In the genomic region with DNA sequence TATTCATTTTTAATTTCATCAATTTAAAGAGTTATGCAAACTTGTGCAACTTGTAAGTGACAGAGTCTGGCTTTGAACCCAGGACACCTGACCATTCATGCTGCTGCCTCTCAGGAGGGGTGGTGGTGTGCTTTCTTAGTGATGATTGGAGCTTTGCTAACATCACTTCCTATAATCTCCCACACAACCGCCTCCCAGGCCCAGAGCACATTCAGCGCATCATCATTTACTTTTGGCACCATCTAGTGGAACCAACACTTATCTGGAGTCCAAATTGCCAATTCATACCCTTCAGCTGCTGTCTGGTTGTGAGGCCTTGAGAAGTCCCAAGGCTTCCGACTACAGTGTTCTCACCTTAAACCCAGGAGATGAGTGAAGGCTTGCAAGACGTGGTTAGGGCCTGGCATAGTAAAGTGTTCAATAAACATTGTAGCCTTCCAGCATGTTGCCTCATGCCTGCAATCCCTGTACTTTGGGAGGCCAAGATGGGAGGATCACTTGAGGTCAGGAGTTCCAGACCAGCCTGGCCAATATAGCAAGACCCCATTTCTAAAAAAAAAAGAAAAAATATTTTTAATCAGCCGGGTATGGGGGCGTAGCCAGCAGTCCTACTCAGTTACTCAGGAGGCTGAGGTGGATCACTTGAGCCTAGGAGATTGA, we compare ENCODE assay signal across 1 cellular context.
A peak's percentile ranks its signal among the peaks of the same experiment; 100 is the strongest.
TF ChIP-seq lines count a peak whose summit lies in the region.

No MANE protein-coding gene starts in this region.

TF ChIP-seq in K562, 482 proteins besides CTCF, POLR2A, EP300 and RAD21 (continues in another document):
- TF ChIP-seq, protein P1, sequence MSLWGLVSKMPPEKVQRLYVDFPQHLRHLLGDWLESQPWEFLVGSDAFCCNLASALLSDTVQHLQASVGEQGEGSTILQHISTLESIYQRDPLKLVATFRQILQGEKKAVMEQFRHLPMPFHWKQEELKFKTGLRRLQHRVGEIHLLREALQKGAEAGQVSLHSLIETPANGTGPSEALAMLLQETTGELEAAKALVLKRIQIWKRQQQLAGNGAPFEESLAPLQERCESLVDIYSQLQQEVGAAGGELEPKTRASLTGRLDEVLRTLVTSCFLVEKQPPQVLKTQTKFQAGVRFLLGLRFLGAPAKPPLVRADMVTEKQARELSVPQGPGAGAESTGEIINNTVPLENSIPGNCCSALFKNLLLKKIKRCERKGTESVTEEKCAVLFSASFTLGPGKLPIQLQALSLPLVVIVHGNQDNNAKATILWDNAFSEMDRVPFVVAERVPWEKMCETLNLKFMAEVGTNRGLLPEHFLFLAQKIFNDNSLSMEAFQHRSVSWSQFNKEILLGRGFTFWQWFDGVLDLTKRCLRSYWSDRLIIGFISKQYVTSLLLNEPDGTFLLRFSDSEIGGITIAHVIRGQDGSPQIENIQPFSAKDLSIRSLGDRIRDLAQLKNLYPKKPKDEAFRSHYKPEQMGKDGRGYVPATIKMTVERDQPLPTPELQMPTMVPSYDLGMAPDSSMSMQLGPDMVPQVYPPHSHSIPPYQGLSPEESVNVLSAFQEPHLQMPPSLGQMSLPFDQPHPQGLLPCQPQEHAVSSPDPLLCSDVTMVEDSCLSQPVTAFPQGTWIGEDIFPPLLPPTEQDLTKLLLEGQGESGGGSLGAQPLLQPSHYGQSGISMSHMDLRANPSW (CRISPR knock-in tag; IDR thresholded peaks at IDR 0.05): no peak
- TF ChIP-seq FOXO4 (CRISPR knock-in tag; IDR thresholded peaks at IDR 0.05): no peak
- no peak for TF ChIP-seq CGGBP1 (CRISPR knock-in tag; IDR thresholded peaks at IDR 0.05)
- TF ChIP-seq, protein P2, sequence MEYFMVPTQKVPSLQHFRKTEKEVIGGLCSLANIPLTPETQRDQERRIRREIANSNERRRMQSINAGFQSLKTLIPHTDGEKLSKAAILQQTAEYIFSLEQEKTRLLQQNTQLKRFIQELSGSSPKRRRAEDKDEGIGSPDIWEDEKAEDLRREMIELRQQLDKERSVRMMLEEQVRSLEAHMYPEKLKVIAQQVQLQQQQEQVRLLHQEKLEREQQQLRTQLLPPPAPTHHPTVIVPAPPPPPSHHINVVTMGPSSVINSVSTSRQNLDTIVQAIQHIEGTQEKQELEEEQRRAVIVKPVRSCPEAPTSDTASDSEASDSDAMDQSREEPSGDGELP (CRISPR knock-in tag; IDR thresholded peaks at IDR 0.05; ENCODE audit: borderline replicate concordance): peak; percentile 16; the same call in 1 of the 2 replicates
- peak; percentile 26 to 34; a peak in 1 of 4 replicates for TF ChIP-seq KDM1A (IDR thresholded peaks at IDR 0.05)
- TF ChIP-seq NFE2 (IDR thresholded peaks at IDR 0.05; ENCODE audit: low read depth): peak; percentile 78
- no peak for TF ChIP-seq NR1H2 (CRISPR knock-in tag; IDR thresholded peaks at IDR 0.05)
- TF ChIP-seq, protein P3, sequence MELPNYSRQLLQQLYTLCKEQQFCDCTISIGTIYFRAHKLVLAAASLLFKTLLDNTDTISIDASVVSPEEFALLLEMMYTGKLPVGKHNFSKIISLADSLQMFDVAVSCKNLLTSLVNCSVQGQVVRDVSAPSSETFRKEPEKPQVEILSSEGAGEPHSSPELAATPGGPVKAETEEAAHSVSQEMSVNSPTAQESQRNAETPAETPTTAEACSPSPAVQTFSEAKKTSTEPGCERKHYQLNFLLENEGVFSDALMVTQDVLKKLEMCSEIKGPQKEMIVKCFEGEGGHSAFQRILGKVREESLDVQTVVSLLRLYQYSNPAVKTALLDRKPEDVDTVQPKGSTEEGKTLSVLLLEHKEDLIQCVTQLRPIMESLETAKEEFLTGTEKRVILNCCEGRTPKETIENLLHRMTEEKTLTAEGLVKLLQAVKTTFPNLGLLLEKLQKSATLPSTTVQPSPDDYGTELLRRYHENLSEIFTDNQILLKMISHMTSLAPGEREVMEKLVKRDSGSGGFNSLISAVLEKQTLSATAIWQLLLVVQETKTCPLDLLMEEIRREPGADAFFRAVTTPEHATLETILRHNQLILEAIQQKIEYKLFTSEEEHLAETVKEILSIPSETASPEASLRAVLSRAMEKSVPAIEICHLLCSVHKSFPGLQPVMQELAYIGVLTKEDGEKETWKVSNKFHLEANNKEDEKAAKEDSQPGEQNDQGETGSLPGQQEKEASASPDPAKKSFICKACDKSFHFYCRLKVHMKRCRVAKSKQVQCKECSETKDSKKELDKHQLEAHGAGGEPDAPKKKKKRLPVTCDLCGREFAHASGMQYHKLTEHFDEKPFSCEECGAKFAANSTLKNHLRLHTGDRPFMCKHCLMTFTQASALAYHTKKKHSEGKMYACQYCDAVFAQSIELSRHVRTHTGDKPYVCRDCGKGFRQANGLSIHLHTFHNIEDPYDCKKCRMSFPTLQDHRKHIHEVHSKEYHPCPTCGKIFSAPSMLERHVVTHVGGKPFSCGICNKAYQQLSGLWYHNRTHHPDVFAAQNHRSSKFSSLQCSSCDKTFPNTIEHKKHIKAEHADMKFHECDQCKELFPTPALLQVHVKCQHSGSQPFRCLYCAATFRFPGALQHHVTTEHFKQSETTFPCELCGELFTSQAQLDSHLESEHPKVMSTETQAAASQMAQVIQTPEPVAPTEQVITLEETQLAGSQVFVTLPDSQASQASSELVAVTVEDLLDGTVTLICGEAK (IDR thresholded peaks at IDR 0.05): no peak
- TF ChIP-seq, protein P3 (CRISPR knock-in tag; IDR thresholded peaks at IDR 0.05): no peak
- TF ChIP-seq ZNF785 (CRISPR knock-in tag; IDR thresholded peaks at IDR 0.05): no peak
- 0 out of 2 replicates have a peak, but pooled peaks have one; percentile 42 for TF ChIP-seq SPI1 (IDR thresholded peaks at IDR 0.05; ENCODE audit: borderline replicate concordance, low read depth, low read length)
- TF ChIP-seq, protein P4, sequence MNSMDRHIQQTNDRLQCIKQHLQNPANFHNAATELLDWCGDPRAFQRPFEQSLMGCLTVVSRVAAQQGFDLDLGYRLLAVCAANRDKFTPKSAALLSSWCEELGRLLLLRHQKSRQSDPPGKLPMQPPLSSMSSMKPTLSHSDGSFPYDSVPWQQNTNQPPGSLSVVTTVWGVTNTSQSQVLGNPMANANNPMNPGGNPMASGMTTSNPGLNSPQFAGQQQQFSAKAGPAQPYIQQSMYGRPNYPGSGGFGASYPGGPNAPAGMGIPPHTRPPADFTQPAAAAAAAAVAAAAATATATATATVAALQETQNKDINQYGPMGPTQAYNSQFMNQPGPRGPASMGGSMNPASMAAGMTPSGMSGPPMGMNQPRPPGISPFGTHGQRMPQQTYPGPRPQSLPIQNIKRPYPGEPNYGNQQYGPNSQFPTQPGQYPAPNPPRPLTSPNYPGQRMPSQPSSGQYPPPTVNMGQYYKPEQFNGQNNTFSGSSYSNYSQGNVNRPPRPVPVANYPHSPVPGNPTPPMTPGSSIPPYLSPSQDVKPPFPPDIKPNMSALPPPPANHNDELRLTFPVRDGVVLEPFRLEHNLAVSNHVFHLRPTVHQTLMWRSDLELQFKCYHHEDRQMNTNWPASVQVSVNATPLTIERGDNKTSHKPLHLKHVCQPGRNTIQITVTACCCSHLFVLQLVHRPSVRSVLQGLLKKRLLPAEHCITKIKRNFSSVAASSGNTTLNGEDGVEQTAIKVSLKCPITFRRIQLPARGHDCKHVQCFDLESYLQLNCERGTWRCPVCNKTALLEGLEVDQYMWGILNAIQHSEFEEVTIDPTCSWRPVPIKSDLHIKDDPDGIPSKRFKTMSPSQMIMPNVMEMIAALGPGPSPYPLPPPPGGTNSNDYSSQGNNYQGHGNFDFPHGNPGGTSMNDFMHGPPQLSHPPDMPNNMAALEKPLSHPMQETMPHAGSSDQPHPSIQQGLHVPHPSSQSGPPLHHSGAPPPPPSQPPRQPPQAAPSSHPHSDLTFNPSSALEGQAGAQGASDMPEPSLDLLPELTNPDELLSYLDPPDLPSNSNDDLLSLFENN (IDR thresholded peaks at IDR 0.05; ENCODE audit: low read depth in 2 of 2, low read length in 2 of 2): 0 out of 4 replicates have a peak, but pooled peaks of 1 of the 2 experiments have one; percentile 21
- peak; percentile 55; the same call in 1 of the 2 replicates for TF ChIP-seq C11orf30 (IDR thresholded peaks at IDR 0.05; ENCODE audit: low read depth)
- no peak for TF ChIP-seq EP400 (IDR thresholded peaks at IDR 0.05)
- 0 out of 2 replicates have a peak, but pooled peaks have one; percentile 21 for TF ChIP-seq ADNP (tag; IDR thresholded peaks at IDR 0.05)
- peak; percentile 60 for TF ChIP-seq ZNF316 (IDR thresholded peaks at IDR 0.05)
- TF ChIP-seq RCOR1 (IDR thresholded peaks at IDR 0.05; ENCODE audit: borderline replicate concordance in 1 of 2, low read depth in 2 of 2, low read length in 2 of 2): peak in 1 of 2 experiments; percentile 64; a peak in 1 of 4 replicates
- no peak for TF ChIP-seq RAD51 (IDR thresholded peaks at IDR 0.05; ENCODE audit: borderline replicate concordance, low read depth)
- peak; percentile 63 for TF ChIP-seq CREM (IDR thresholded peaks at IDR 0.05; ENCODE audit: low read depth)
- no peak for TF ChIP-seq NFYB (IDR thresholded peaks at IDR 0.05; ENCODE audit: extremely low read depth, insufficient read length)
- no peak for TF ChIP-seq ZNF518B (CRISPR knock-in tag; IDR thresholded peaks at IDR 0.05)
- no peak for TF ChIP-seq ZC3H8 (IDR thresholded peaks at IDR 0.05)
- no peak for TF ChIP-seq CHCHD3 (CRISPR knock-in tag; IDR thresholded peaks at IDR 0.05)
- TF ChIP-seq, protein P5, sequence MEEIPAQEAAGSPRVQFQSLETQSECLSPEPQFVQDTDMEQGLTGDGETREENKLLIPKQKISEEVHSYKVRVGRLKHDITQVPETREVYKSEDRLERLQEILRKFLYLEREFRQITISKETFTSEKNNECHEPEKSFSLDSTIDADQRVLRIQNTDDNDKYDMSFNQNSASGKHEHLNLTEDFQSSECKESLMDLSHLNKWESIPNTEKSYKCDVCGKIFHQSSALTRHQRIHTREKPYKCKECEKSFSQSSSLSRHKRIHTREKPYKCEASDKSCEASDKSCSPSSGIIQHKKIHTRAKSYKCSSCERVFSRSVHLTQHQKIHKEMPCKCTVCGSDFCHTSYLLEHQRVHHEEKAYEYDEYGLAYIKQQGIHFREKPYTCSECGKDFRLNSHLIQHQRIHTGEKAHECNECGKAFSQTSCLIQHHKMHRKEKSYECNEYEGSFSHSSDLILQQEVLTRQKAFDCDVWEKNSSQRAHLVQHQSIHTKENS (CRISPR knock-in tag; IDR thresholded peaks at IDR 0.05): no peak
- no peak for TF ChIP-seq TARDBP (IDR thresholded peaks at IDR 0.05)
